ENCODE assay signal across 9 cellular contexts in genomic region chr7:41700044-41700471, GRCh38. TPM values are rescaled to one million over a fixed set of nuclear protein-coding genes. Genes with fewer than 3 reads are reported as not detected.
DNase-seq lines count a peak whose midpoint lies in the region; ATAC-seq and TF ChIP-seq lines count a peak whose summit lies in the region.
"Had no signal": no experiment of that assay in that cellular context is flagged by ENCODE, and none has a peak within 500 bp of the region (broad histone marks: within the 10 kb centered on the region; RNA-seq: fewer than 3 reads in every experiment).

No MANE protein-coding gene starts in this region.

- WGBS in endodermal cell (ENCODE audit: insufficient coverage in 1 of 2, insufficient read length in 1 of 2), 2 experiments = 3 to 7% methylated on average over 10 to 16 of the region's 18 CpGs
- 3 to 7% methylated on average over 18 of the region's 18 CpGs for WGBS in tibial nerve, 2 donors

- H3K9me3 ChIP-seq in cardiac muscle cell (ENCODE audit: low read depth) (no peaks in the 10 kb centered on the region), endodermal cell (ENCODE audit: control insufficient read depth, low read length) (no peaks in the 10 kb centered on the region), muscle layer of duodenum (ENCODE audit: control insufficient read depth in 1 of 2, low read length in 2 of 2) (no peaks in the 10 kb centered on the region), tibial nerve (no peaks in the 10 kb centered on the region)

- H3K27me3 Mint-ChIP-seq in endodermal cell (ENCODE audit: insufficient read depth) = peaks cover 73% of the 10 kb centered on the region

- intact Hi-C loops in Right ventricle myocardium inferior (cut with DNase I) = no loop called here

- H3K36me3 Mint-ChIP-seq in endodermal cell (ENCODE audit: low read depth) = no peaks in the 10 kb centered on the region

- H3K4me3 ChIP-seq in cardiac muscle cell = peak overlapping the region; percentile 39
- peak overlapping the region; percentile 61 for H3K4me3 ChIP-seq in endodermal cell (ENCODE audit: low read length)
- H3K4me3 ChIP-seq in muscle layer of duodenum (ENCODE audit: low read depth in 1 of 2, low read length in 2 of 2) = peak overlapping the region; percentile 60 to 68
- peak overlapping the region; percentile 29 to 52 (median 41) for H3K4me3 ChIP-seq in tibial nerve

- H3K27me3 ChIP-seq in cardiac muscle cell = no peaks in the 10 kb centered on the region
- peaks cover 79% of the 10 kb centered on the region for H3K27me3 ChIP-seq in endodermal cell (ENCODE audit: control insufficient read depth, insufficient read depth, low read length, poor library complexity, severe bottlenecking)
- H3K27me3 ChIP-seq in muscle layer of duodenum (ENCODE audit: low read depth, low read length) = no peaks in the 10 kb centered on the region
- peaks cover 0 to 24% of the 10 kb centered on the region in 2 donors for H3K27me3 ChIP-seq in tibial nerve

- H3K4me1 ChIP-seq in cardiac muscle cell (ENCODE audit: low read depth) = peaks cover 57% of the 10 kb centered on the region
- H3K4me1 ChIP-seq in endodermal cell (ENCODE audit: control insufficient read depth, insufficient read depth, low read length) = no peaks in the 10 kb centered on the region
- peaks cover 0 to 12% of the 10 kb centered on the region in 2 donors for H3K4me1 ChIP-seq in muscle layer of duodenum (ENCODE audit: control insufficient read depth in 1 of 2, insufficient read depth in 2 of 2, low read length in 2 of 2)
- H3K4me1 ChIP-seq in tibial nerve = peaks cover 0 to 33% (median 6%) of the 10 kb centered on the region in 4 donors

- no peak for ATAC-seq in Right ventricle myocardium inferior
- no peak for ATAC-seq in HG03565 (IDR thresholded peaks at IDR 0.05; ENCODE audit: unreplicated experiment)

- peak overlapping the region; percentile 54 for H3K27ac ChIP-seq in cardiac muscle cell
- no peak overlapping the region for H3K27ac ChIP-seq in endodermal cell (ENCODE audit: low read depth, low read length)
- peak overlapping the region; percentile 84 for H3K27ac ChIP-seq in muscle layer of duodenum (ENCODE audit: low read length)
- H3K27ac ChIP-seq in tibial nerve = peak overlapping the region in 3 of 4 donors; percentile 51 to 82 (median 58)

- no peak for TF ChIP-seq POLR2A in tibial nerve (IDR thresholded peaks at IDR 0.05)

- H3K36me3 ChIP-seq in cardiac muscle cell = no peaks in the 10 kb centered on the region
- no peaks in the 10 kb centered on the region for H3K36me3 ChIP-seq in endodermal cell (ENCODE audit: control insufficient read depth, insufficient read depth, low read length)
- peaks cover 0 to 4% of the 10 kb centered on the region in 2 donors for H3K36me3 ChIP-seq in muscle layer of duodenum (ENCODE audit: control insufficient read depth in 1 of 2, insufficient read depth in 2 of 2, low read length in 2 of 2)
- no peaks in the 10 kb centered on the region for H3K36me3 ChIP-seq in tibial nerve

- no peak overlapping the region for H3K9ac ChIP-seq in endodermal cell (ENCODE audit: extremely low read depth, low read length, poor library complexity, severe bottlenecking)

- TF ChIP-seq EP300 in tibial nerve (IDR thresholded peaks at IDR 0.05) = no peak

- no peaks in the 10 kb centered on the region for H3K9me3 Mint-ChIP-seq in endodermal cell

- H3K4me1 Mint-ChIP-seq in endodermal cell = peaks cover 22% of the 10 kb centered on the region

- H3K4me3 Mint-ChIP-seq in endodermal cell = peak overlapping the region; percentile 47

- no peak overlapping the region for H3K27ac Mint-ChIP-seq in endodermal cell

- TF ChIP-seq CTCF in cardiac muscle cell (IDR thresholded peaks at IDR 0.05; ENCODE audit: low read depth, low read length) = no peak
- no peak for TF ChIP-seq CTCF in endodermal cell (conservative IDR thresholded peaks at IDR 0.05)
- no peak for TF ChIP-seq CTCF in tibial nerve (IDR thresholded peaks at IDR 0.05)

- DNase-seq in cardiac muscle cell (ENCODE audit: low read depth in 1 of 2, low spot score in 1 of 2) (peak in 1 of 2 donors; percentile 25), Right ventricle myocardium inferior (ENCODE audit: missing footprints) (no peak), endodermal cell (peak; percentile 60), tibial nerve (ENCODE audit: low spot score in 2 of 2) (no peak), UCSD-AML1 (lab: John Stamatoyannopoulos, UW; ENCODE audit: unreplicated experiment) (no peak), kidney tubule cell (ENCODE audit: low spot score) (no peak)
- DNase-seq: activated CD8-positive, alpha-beta memory T cell treated with anti-CD3 and anti-CD28 coated beads for 24 hours had no signal

RNA-seq across cellular contexts. Expression of gene INHBA, which starts 2.8 kb away (rescaled TPM):
- 3.0 and 5.7 TPM in 2 replicates for total RNA-seq in cardiac muscle cell
- 4.8 and 8.2 TPM in 2 replicates for polyA plus RNA-seq in cardiac muscle cell
- total RNA-seq in Right ventricle myocardium inferior = 0.89 TPM
- total RNA-seq in endodermal cell = not detected
- polyA plus RNA-seq in endodermal cell (2013, experiment 1 of 2) = 0.61 TPM
- 0.70 TPM for polyA plus RNA-seq in endodermal cell (2013, experiment 2 of 2)
- 10 to 100 TPM in 2 of 4 donors, 1 to 10 TPM in 2; 5.4 to 19.7 (median 10.6) TPM for total RNA-seq in tibial nerve
